In genomic region chr12:131108171-131108955, GRCh38 we compare ENCODE assay signal across 14 cellular contexts.
"Had no signal": no experiment of that assay in that cellular context is flagged by ENCODE, and none has a peak within 500 bp of the region (broad histone marks: within the 10 kb centered on the region; RNA-seq: fewer than 3 reads in every experiment).

No MANE protein-coding gene starts in this region.

- H3K4me3 ChIP-seq: body of pancreas, ovary, tibial artery had no signal

- H3K36me3 ChIP-seq: ovary, tibial artery had no signal

- H3K4me1 ChIP-seq: foreskin keratinocyte had no signal

- H3K9me3 ChIP-seq: body of pancreas, ovary, tibial artery had no signal

- ATAC-seq: activated T-cell treated with anti-CD3 and anti-CD28 coated beads, Interleukin-2, amount 50 U/mL, for 4 hours; body of pancreas; foreskin keratinocyte; stimulated activated naive B cell treated with anti-CD40 and anti-IgM and Interleukin-4, amounts not matched to agents 10 μg/mL and 1 μg/mL and 100 μg/mL, for 72 hours; T-helper 17 cell had no signal

- DNase-seq: activated CD4-positive, alpha-beta memory T cell treated with anti-CD3 and anti-CD28 coated beads, Interleukin-2, amount 10 ng/mL, durations not matched to agents 7 days and 5 days; activated CD4-positive, alpha-beta T cell treated with anti-CD3 and anti-CD28 coated beads for 4 hours; activated effector memory CD4-positive, alpha-beta T cell treated with Interleukin-2 at 50 U/mL for 16 hours; activated T-cell treated with anti-CD3 and anti-CD28 coated beads, Interleukin-2, amount 50 U/mL, for 4 hours; body of pancreas; effector memory CD4-positive, alpha-beta T cell; foreskin keratinocyte; glutamatergic neuron; kidney glomerular epithelial cell; stimulated activated CD4-positive, alpha-beta T cell treated with anti-CD3 and anti-CD28 coated beads, Interleukin-2, amount 100 ng/mL, for 48 hours; stimulated activated naive B cell treated with anti-CD40 and anti-IgM and Interleukin-4, amounts not matched to agents 10 μg/mL and 1 μg/mL and 100 μg/mL, for 72 hours; tibial artery had no signal

- H3K27ac ChIP-seq: body of pancreas, foreskin keratinocyte, ovary, tibial artery had no signal

- H3K27me3 ChIP-seq: body of pancreas, foreskin keratinocyte, ovary, tibial artery had no signal
